ENCODE assay signal across 18 cellular contexts in the genomic region with DNA sequence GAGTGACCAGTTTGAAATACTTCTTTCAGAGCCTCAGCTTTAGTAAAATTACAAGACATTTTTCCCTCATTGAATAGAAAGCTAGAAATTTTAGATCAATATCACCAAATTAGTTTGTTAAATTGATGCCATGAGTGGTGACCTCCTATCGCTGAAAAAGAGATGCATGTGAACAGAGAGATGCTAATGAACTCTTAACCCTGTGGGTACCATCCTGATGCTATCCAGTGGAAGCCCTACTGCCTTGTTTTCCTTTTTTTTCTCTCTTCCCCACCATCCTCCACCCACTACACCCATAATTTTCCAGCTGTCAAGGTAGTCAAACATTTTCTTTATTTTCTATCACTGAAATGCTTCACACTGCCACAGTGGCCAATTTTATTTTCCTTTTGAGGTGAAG.
A peak's percentile ranks its signal among the peaks of the same experiment; 100 is the strongest.
DNase-seq lines count a peak whose midpoint lies in the region; TF ChIP-seq lines count a peak whose summit lies in the region.
"Had no signal": no experiment of that assay in that cellular context is flagged by ENCODE, and none has a peak within 500 bp of the region (broad histone marks: within the 10 kb centered on the region; RNA-seq: fewer than 3 reads in every experiment).

No MANE protein-coding gene starts in this region.

- H3F3A ChIP-seq in SK-N-SH (replicated peaks; ENCODE audit: insufficient read depth) (no peaks in the 10 kb centered on the region), smooth muscle cell (ENCODE audit: low read depth) (peaks cover 5% of the 10 kb centered on the region)

- H3K4me3 ChIP-seq in SK-N-SH (ENCODE audit: low read depth in 2 of 2, low read length in 1 of 2) (no peak overlapping the region), mesodermal cell (ENCODE audit: extremely low read depth, insufficient read depth, low read length, poor library complexity, severe bottlenecking) (no peak overlapping the region), smooth muscle cell (no peak overlapping the region)
- H3K4me3 ChIP-seq: A549; BLaER1 treated with 17β-estradiol and CSF1 and Interleukin-3, amounts not matched to agents 10 nM and 100 nM had no signal

- peaks cover 16% of the 10 kb centered on the region for H3K9me3 Mint-ChIP-seq in nephron
- H3K9me3 Mint-ChIP-seq in Calu3 (ENCODE audit: low read depth, unreplicated experiment) = no peaks in the 10 kb centered on the region

- in situ Hi-C loops in GM13976 (cut with MboI; ENCODE audit: low sequenced_read_pairs, unreplicated experiment) = no loop called here

- TF ChIP-seq CTCF in SK-N-SH (IDR thresholded peaks at IDR 0.05) (no peak), nephron (IDR thresholded peaks at IDR 0.05; ENCODE audit: unreplicated experiment in 3 of 3) (no peak), smooth muscle cell (IDR thresholded peaks at IDR 0.05; ENCODE audit: borderline replicate concordance, insufficient read depth, poor library complexity, severe bottlenecking) (no peak), Calu3 (IDR thresholded peaks at IDR 0.05; ENCODE audit: unreplicated experiment) (no peak), GM13976 (IDR thresholded peaks at IDR 0.05; ENCODE audit: borderline replicate concordance, control extremely low read depth, extremely low read depth, insufficient read depth, missing control alignments) (no peak)

- BruUV-seq in Calu3 (replicated peaks; lab: Mats Ljungman, UMichigan) = no TSS peak

- DNase-seq in SK-N-SH = peak; percentile 64
- no peak for DNase-seq in smooth muscle cell (lab: John Stamatoyannopoulos, UW; ENCODE audit: unreplicated experiment)
- no peak for DNase-seq in Calu3
- no peak for DNase-seq in GM13976 (ENCODE audit: low spot score)
- DNase-seq in activated CD4-positive, alpha-beta T cell treated with anti-CD3 and anti-CD28 coated beads for 4 hours = no peak
- DNase-seq: AML-193; Caco-2; CD4-positive, alpha-beta T cell; CD8-positive, alpha-beta T cell; DMS79 treated with DMSO at 0.1 percent for 48 hours; GF-D8 had no signal

- no peak for TF ChIP-seq EP300 in SK-N-SH (IDR thresholded peaks at IDR 0.05; ENCODE audit: borderline replicate concordance in 1 of 2, low read depth in 1 of 2, low read length in 1 of 2)

- H3K4me2 ChIP-seq in SK-N-SH = no peak overlapping the region
- H3K4me2 ChIP-seq in smooth muscle cell = peak overlapping the region; percentile 40
- H3K4me2 ChIP-seq: A549; BLaER1 treated with 17β-estradiol and CSF1 and Interleukin-3, amounts not matched to agents 10 nM and 100 nM had no signal

- H3K36me3 ChIP-seq in SK-N-SH (replicated peaks in 1 of 2; ENCODE audit: control insufficient read depth in 1 of 2, insufficient read depth in 2 of 2, low read length in 1 of 2) (no peaks in the 10 kb centered on the region), mesodermal cell (ENCODE audit: control insufficient read depth, insufficient read depth, low read length) (no peaks in the 10 kb centered on the region), smooth muscle cell (ENCODE audit: low read depth) (no peaks in the 10 kb centered on the region)
- H3K36me3 ChIP-seq: BLaER1 treated with 17β-estradiol and CSF1 and Interleukin-3, amounts not matched to agents 10 nM and 100 nM had no signal

- H3K4me3 Mint-ChIP-seq in nephron = no peak overlapping the region
- no peak overlapping the region for H3K4me3 Mint-ChIP-seq in Calu3 (ENCODE audit: low read depth, unreplicated experiment)
- H3K4me3 Mint-ChIP-seq: B cell; CD4-positive, alpha-beta T cell; CD8-positive, alpha-beta T cell had no signal

- TF ChIP-seq RAD21 in SK-N-SH (IDR thresholded peaks at IDR 0.05; ENCODE audit: low read length) = no peak

- H3K27me3 Mint-ChIP-seq in nephron (ENCODE audit: low read depth) = no peaks in the 10 kb centered on the region
- H3K27me3 Mint-ChIP-seq in Calu3 (ENCODE audit: unreplicated experiment) = no peaks in the 10 kb centered on the region
- H3K27me3 Mint-ChIP-seq: B cell; CD4-positive, alpha-beta T cell had no signal

- H3K9ac ChIP-seq in SK-N-SH (no peak overlapping the region), smooth muscle cell (ENCODE audit: low read depth) (no peak overlapping the region)
- H3K9ac ChIP-seq: BLaER1 treated with 17β-estradiol and CSF1 and Interleukin-3, amounts not matched to agents 10 nM and 100 nM had no signal

- no peaks in the 10 kb centered on the region; the same call in 1 of the 2 replicates for H3K9me3 ChIP-seq in SK-N-SH
- no peaks in the 10 kb centered on the region for H3K9me3 ChIP-seq in mesodermal cell (ENCODE audit: control insufficient read depth, low read length)
- H3K9me3 ChIP-seq in smooth muscle cell (replicated peaks; ENCODE audit: low read depth) = no peaks in the 10 kb centered on the region
- H3K9me3 ChIP-seq: A549, Caco-2 had no signal

- H3K27me3 ChIP-seq in SK-N-SH (ENCODE audit: insufficient read depth) (no peaks in the 10 kb centered on the region), smooth muscle cell (ENCODE audit: low read depth) (no peaks in the 10 kb centered on the region)

- POLR2A ChIA-PET in SK-N-SH (lab: Yijun Ruan, JAX) = interaction anchor here (0.6 to 2.3 kb wide), 5 partner anchors 60 to 344 kb away, joined by 3 to 17 read pairs (median 4); a partner anchor contains a TSS

- H4K20me1 ChIP-seq in SK-N-SH (ENCODE audit: insufficient read depth) (no peaks in the 10 kb centered on the region), smooth muscle cell (ENCODE audit: low read depth) (no peaks in the 10 kb centered on the region)
- H4K20me1 ChIP-seq: BLaER1 treated with 17β-estradiol and CSF1 and Interleukin-3, amounts not matched to agents 10 nM and 100 nM had no signal

- H3K4me1 Mint-ChIP-seq in nephron (peaks cover 12% of the 10 kb centered on the region), Calu3 (ENCODE audit: low read depth, unreplicated experiment) (no peaks in the 10 kb centered on the region)
- H3K4me1 Mint-ChIP-seq: B cell had no signal

- WGBS in SK-N-SH (ENCODE audit: low lambda C conversion rate) = 8% methylated on average over 1 of the region's 1 CpG
- no CpG with 5 or more reads among the region's 1 CpG for WGBS in mesodermal cell (ENCODE audit: insufficient coverage in 2 of 2), 2 experiments
- 42% methylated on average over 1 of the region's 1 CpG for WGBS in smooth muscle cell (ENCODE audit: low lambda C conversion rate)

- H2AFZ ChIP-seq in SK-N-SH (ENCODE audit: low read depth) = no peak overlapping the region
- no peak overlapping the region for H2AFZ ChIP-seq in smooth muscle cell (ENCODE audit: low read depth)

- H3K36me3 Mint-ChIP-seq in nephron (ENCODE audit: low read depth) = no peaks in the 10 kb centered on the region
- H3K36me3 Mint-ChIP-seq in Calu3 (ENCODE audit: insufficient read depth, unreplicated experiment) = no peaks in the 10 kb centered on the region
- H3K36me3 Mint-ChIP-seq: CD8-positive, alpha-beta T cell had no signal

- intact Hi-C loops in Calu3 (cut with micrococcal nuclease; ENCODE audit: unreplicated experiment) = no loop called here

- H3K27ac ChIP-seq in SK-N-SH (ENCODE audit: low read depth in 2 of 2, low read length in 1 of 2) = peak overlapping the region; percentile 56 to 100; a peak in 3 of 4 replicates
- H3K27ac ChIP-seq in mesodermal cell (ENCODE audit: low read depth, low read length, severe bottlenecking) = peak overlapping the region; percentile 45
- H3K27ac ChIP-seq in smooth muscle cell (ENCODE audit: low read depth) = peak overlapping the region; percentile 48
- H3K27ac ChIP-seq: 22Rv1; A549; BLaER1 treated with 17β-estradiol and CSF1 and Interleukin-3, amounts not matched to agents 10 nM and 100 nM; C4-2B had no signal

- peaks cover 0 to 30% of the 10 kb centered on the region in 2 experiments; a peak in 2 of 4 replicates for H3K4me1 ChIP-seq in SK-N-SH (ENCODE audit: control insufficient read depth in 1 of 2, insufficient read depth in 2 of 2, low read depth in 1 of 2, low read length in 1 of 2)
- no peaks in the 10 kb centered on the region for H3K4me1 ChIP-seq in mesodermal cell (ENCODE audit: control insufficient read depth, insufficient read depth, low read length, poor library complexity, severe bottlenecking)
- peaks cover 8% of the 10 kb centered on the region for H3K4me1 ChIP-seq in smooth muscle cell (ENCODE audit: low read depth)
- H3K4me1 ChIP-seq: A549; BLaER1 treated with 17β-estradiol and CSF1 and Interleukin-3, amounts not matched to agents 10 nM and 100 nM had no signal

- CTCF ChIA-PET in SK-N-SH (lab: Yijun Ruan, JAX) = interaction anchor here (0.6 to 1.9 kb wide), 18 partner anchors 9 to 359 kb away, joined by 3 to 8 read pairs (median 3); a partner anchor contains a TSS
- CTCF ChIA-PET in Calu3 (lab: Charles Lee) = no interaction called here

- H3K27ac Mint-ChIP-seq in nephron (peak overlapping the region in 2 of 3 experiments; percentile 67 to 86), Calu3 (ENCODE audit: unreplicated experiment) (no peak overlapping the region)
- H3K27ac Mint-ChIP-seq: B cell; CD4-positive, alpha-beta T cell; CD8-positive, alpha-beta T cell had no signal

- H3K79me2 ChIP-seq in SK-N-SH (ENCODE audit: insufficient read depth) = no peaks in the 10 kb centered on the region
- H3K79me2 ChIP-seq in smooth muscle cell (ENCODE audit: low read depth) = no peaks in the 10 kb centered on the region

- no peaks in the 10 kb centered on the region for H3K9me2 ChIP-seq in SK-N-SH

TF ChIP-seq in SK-N-SH, 30 proteins besides CTCF, POLR2A, EP300 and RAD21:
- TF ChIP-seq, protein P1, sequence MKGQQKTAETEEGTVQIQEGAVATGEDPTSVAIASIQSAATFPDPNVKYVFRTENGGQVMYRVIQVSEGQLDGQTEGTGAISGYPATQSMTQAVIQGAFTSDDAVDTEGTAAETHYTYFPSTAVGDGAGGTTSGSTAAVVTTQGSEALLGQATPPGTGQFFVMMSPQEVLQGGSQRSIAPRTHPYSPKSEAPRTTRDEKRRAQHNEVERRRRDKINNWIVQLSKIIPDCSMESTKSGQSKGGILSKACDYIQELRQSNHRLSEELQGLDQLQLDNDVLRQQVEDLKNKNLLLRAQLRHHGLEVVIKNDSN (IDR thresholded peaks at IDR 0.05; ENCODE audit: borderline replicate concordance, low read depth) = no peak
- TF ChIP-seq SMC3 (IDR thresholded peaks at IDR 0.05; ENCODE audit: low read depth, low read length) (0 out of 2 replicates have a peak, but pooled peaks have one; percentile 11), CHD2 (IDR thresholded peaks at IDR 0.05; ENCODE audit: low read length, partially characterized antibody) (peak; percentile 15)
